37 cellular contexts compared by ENCODE assay signal in genomic region chr9:125455876-125456275, GRCh38.
"Had no signal": no experiment of that assay in that cellular context is flagged by ENCODE, and none has a peak within 500 bp of the region (broad histone marks: within the 10 kb centered on the region; RNA-seq: fewer than 3 reads in every experiment).

No MANE protein-coding gene starts in this region.

- ATAC-seq: activated CD4-positive, alpha-beta T cell treated with anti-CD3 and anti-CD28 coated beads for 36 hours; activated CD8-positive, alpha-beta memory T cell treated with anti-CD3 and anti-CD28 coated beads, Interleukin-2, amount 10 ng/mL, durations not matched to agents 7 days and 5 days; activated CD8-positive, alpha-beta T cell treated with anti-CD3 and anti-CD28 coated beads, Interleukin-2, amount 10 ng/mL, durations not matched to agents 7 days and 5 days; activated naive CD8-positive, alpha-beta T cell treated with anti-CD3 and anti-CD28 coated beads, Interleukin-2, amount 50 U/mL, for 24 hours; foreskin keratinocyte; gastrocnemius medialis; heart left ventricle had no signal

- H3K27ac ChIP-seq: adrenal gland, breast epithelium, cardiac muscle cell, colonic mucosa, esophagus muscularis mucosa, foreskin keratinocyte, gastrocnemius medialis, heart left ventricle, WERI-Rb-1 had no signal

- H3K27me3 Mint-ChIP-seq: activated CD4-positive, alpha-beta memory T cell treated with anti-CD3 and anti-CD28 coated beads for 36 hours; activated CD4-positive, alpha-beta T cell treated with anti-CD3 and anti-CD28 coated beads for 36 hours; activated CD4-positive, alpha-beta T cell treated with anti-CD3 and anti-CD28 coated beads, Interleukin-2, amount 10 ng/mL, durations not matched to agents 24 days and 14 days; activated CD8-positive, alpha-beta memory T cell treated with anti-CD3 and anti-CD28 coated beads, Interleukin-2, amount 10 ng/mL, durations not matched to agents 7 days and 5 days; activated naive CD4-positive, alpha-beta T cell treated with anti-CD3 and anti-CD28 coated beads, Interleukin-2, amount 50 U/mL, for 24 hours; activated naive CD8-positive, alpha-beta T cell treated with anti-CD3 and anti-CD28 coated beads for 36 hours; activated naive CD8-positive, alpha-beta T cell treated with anti-CD3 and anti-CD28 coated beads, Interleukin-2, amount 50 U/mL, for 24 hours; brain had no signal

- H3K4me3 ChIP-seq: adrenal gland, breast epithelium, cardiac muscle cell, colonic mucosa, esophagus muscularis mucosa, gastrocnemius medialis, heart left ventricle had no signal

- H3K36me3 ChIP-seq: adrenal gland, breast epithelium, cardiac muscle cell, colonic mucosa had no signal

- H3K4me1 ChIP-seq: adrenal gland, breast epithelium, colonic mucosa, foreskin keratinocyte, gastrocnemius medialis had no signal

- H3K4me1 Mint-ChIP-seq: activated CD4-positive, alpha-beta T cell treated with anti-CD3 and anti-CD28 coated beads for 36 hours; activated CD4-positive, alpha-beta T cell treated with anti-CD3 and anti-CD28 coated beads, Interleukin-2, amount 10 ng/mL, durations not matched to agents 24 days and 14 days; activated CD8-positive, alpha-beta memory T cell treated with anti-CD3 and anti-CD28 coated beads, Interleukin-2, amount 10 ng/mL, durations not matched to agents 7 days and 5 days; activated naive CD4-positive, alpha-beta T cell treated with anti-CD3 and anti-CD28 coated beads, Interleukin-2, amount 50 U/mL, for 24 hours; activated naive CD8-positive, alpha-beta T cell treated with anti-CD3 and anti-CD28 coated beads, Interleukin-2, amount 50 U/mL, for 24 hours; brain had no signal

- H3K27ac Mint-ChIP-seq: activated CD4-positive, alpha-beta memory T cell treated with anti-CD3 and anti-CD28 coated beads for 36 hours; activated CD4-positive, alpha-beta T cell treated with anti-CD3 and anti-CD28 coated beads for 36 hours; activated CD4-positive, alpha-beta T cell treated with anti-CD3 and anti-CD28 coated beads, Interleukin-2, amount 10 ng/mL, durations not matched to agents 24 days and 14 days; activated CD8-positive, alpha-beta memory T cell treated with anti-CD3 and anti-CD28 coated beads, Interleukin-2, amount 10 ng/mL, durations not matched to agents 7 days and 5 days; activated CD8-positive, alpha-beta T cell treated with anti-CD3 and anti-CD28 coated beads, Interleukin-2, amount 10 ng/mL, durations not matched to agents 7 days and 5 days; activated naive CD4-positive, alpha-beta T cell treated with anti-CD3 and anti-CD28 coated beads for 36 hours; activated naive CD4-positive, alpha-beta T cell treated with anti-CD3 and anti-CD28 coated beads, Interleukin-2, amount 50 U/mL, for 24 hours; activated naive CD8-positive, alpha-beta T cell treated with anti-CD3 and anti-CD28 coated beads for 36 hours; activated naive CD8-positive, alpha-beta T cell treated with anti-CD3 and anti-CD28 coated beads, Interleukin-2, amount 50 U/mL, for 24 hours; activated T-helper 1 cell treated with anti-CD3 and anti-CD28 coated beads, Interleukin-12 subunit alpha, Interleukin-12 subunit beta, Interleukin-2, Interleukin-4 antibody, amounts not matched to agents 30 ng/mL and 10 ng/mL and 1 ng/mL, durations not matched to agents 14 hours and 24 hours and 36 hours; activated T-helper 2 cell treated with anti-CD3 and anti-CD28 coated beads, Interferon-gamma antibody, Interleukin-2, Interleukin-4, amounts not matched to agents 10 μg/mL and 5 μg/mL and 100 μg/mL, durations not matched to agents 14 hours and 24 hours and 36 hours; brain; T-helper 2 cell treated with Interferon-gamma antibody and Interleukin-4, amounts not matched to agents 5 μg/mL and 100 μg/mL, for 36 hours had no signal

- DNase-seq: activated CD4-positive, alpha-beta memory T cell treated with anti-CD3 and anti-CD28 coated beads for 36 hours; activated CD4-positive, alpha-beta T cell treated with anti-CD3 and anti-CD28 coated beads for 36 hours; activated CD4-positive, alpha-beta T cell treated with anti-CD3 and anti-CD28 coated beads, Interleukin-2, amount 10 ng/mL, durations not matched to agents 24 days and 14 days; activated CD4-positive, CD25-positive, alpha-beta regulatory T cell; activated CD4-positive, CD25-positive, alpha-beta regulatory T cell treated with anti-CD3 and anti-CD28 coated beads, Interleukin-2, amount 50 U/mL, for 72 hours; activated CD8-positive, alpha-beta memory T cell treated with anti-CD3 and anti-CD28 coated beads, Interleukin-2, amount 10 ng/mL, durations not matched to agents 7 days and 5 days; activated CD8-positive, alpha-beta memory T cell treated with anti-CD3 and anti-CD28 coated beads, Interleukin-2, amount 50 U/mL, for 4 hours; activated CD8-positive, alpha-beta T cell treated with anti-CD3 and anti-CD28 coated beads, Interleukin-2, amount 10 ng/mL, durations not matched to agents 7 days and 5 days; activated effector memory CD4-positive, alpha-beta T cell treated with anti-CD3 and anti-CD28 coated beads, Interleukin-2, amount 50 U/mL, for 16 hours; activated naive CD4-positive, alpha-beta T cell treated with anti-CD3 and anti-CD28 coated beads for 36 hours; activated naive CD8-positive, alpha-beta T cell treated with anti-CD3 and anti-CD28 coated beads for 36 hours; activated naive CD8-positive, alpha-beta T cell treated with anti-CD3 and anti-CD28 coated beads, Interleukin-2, amount 50 U/mL, for 24 hours; activated T-cell treated with anti-CD3 and anti-CD28 coated beads, Interleukin-2, amount 50 U/mL, for 1 hour; activated T-cell treated with anti-CD3 and anti-CD28 coated beads, Interleukin-2, amount 50 U/mL, for 48 hours; adrenal gland; amygdala; aorta; central memory CD4-positive, alpha-beta T cell; cerebellar nuclear complex; colonic mucosa; effector CD8-positive, alpha-beta T cell; erythroblast; foreskin keratinocyte; gastrocnemius medialis; glutamatergic neuron; heart left ventricle; hypothalamus; T1000; WERI-Rb-1 had no signal

- H3K27me3 ChIP-seq: adrenal gland, breast epithelium, cardiac muscle cell, colonic mucosa, esophagus muscularis mucosa, foreskin keratinocyte, gastrocnemius medialis, heart left ventricle had no signal

- H3K4me3 Mint-ChIP-seq: activated CD4-positive, alpha-beta memory T cell treated with anti-CD3 and anti-CD28 coated beads for 36 hours; activated CD4-positive, alpha-beta T cell treated with anti-CD3 and anti-CD28 coated beads for 36 hours; activated CD4-positive, alpha-beta T cell treated with anti-CD3 and anti-CD28 coated beads, Interleukin-2, amount 10 ng/mL, durations not matched to agents 24 days and 14 days; activated CD8-positive, alpha-beta memory T cell treated with anti-CD3 and anti-CD28 coated beads, Interleukin-2, amount 10 ng/mL, durations not matched to agents 7 days and 5 days; activated CD8-positive, alpha-beta T cell treated with anti-CD3 and anti-CD28 coated beads, Interleukin-2, amount 10 ng/mL, durations not matched to agents 7 days and 5 days; activated naive CD4-positive, alpha-beta T cell treated with anti-CD3 and anti-CD28 coated beads for 36 hours; activated naive CD4-positive, alpha-beta T cell treated with anti-CD3 and anti-CD28 coated beads, Interleukin-2, amount 50 U/mL, for 24 hours; activated naive CD8-positive, alpha-beta T cell treated with anti-CD3 and anti-CD28 coated beads for 36 hours; activated naive CD8-positive, alpha-beta T cell treated with anti-CD3 and anti-CD28 coated beads, Interleukin-2, amount 50 U/mL, for 24 hours; activated T-helper 1 cell treated with anti-CD3 and anti-CD28 coated beads, Interleukin-12 subunit alpha, Interleukin-12 subunit beta, Interleukin-2, Interleukin-4 antibody, amounts not matched to agents 30 ng/mL and 10 ng/mL and 1 ng/mL, durations not matched to agents 14 hours and 24 hours and 36 hours; brain; T-helper 2 cell treated with Interferon-gamma antibody and Interleukin-4, amounts not matched to agents 5 μg/mL and 100 μg/mL, for 36 hours had no signal

- H3K9me3 Mint-ChIP-seq: activated naive CD4-positive, alpha-beta T cell treated with anti-CD3 and anti-CD28 coated beads, Interleukin-2, amount 50 U/mL, for 24 hours had no signal

- H3K9me3 ChIP-seq: colonic mucosa, esophagus muscularis mucosa, gastrocnemius medialis had no signal
